In the genomic region with DNA sequence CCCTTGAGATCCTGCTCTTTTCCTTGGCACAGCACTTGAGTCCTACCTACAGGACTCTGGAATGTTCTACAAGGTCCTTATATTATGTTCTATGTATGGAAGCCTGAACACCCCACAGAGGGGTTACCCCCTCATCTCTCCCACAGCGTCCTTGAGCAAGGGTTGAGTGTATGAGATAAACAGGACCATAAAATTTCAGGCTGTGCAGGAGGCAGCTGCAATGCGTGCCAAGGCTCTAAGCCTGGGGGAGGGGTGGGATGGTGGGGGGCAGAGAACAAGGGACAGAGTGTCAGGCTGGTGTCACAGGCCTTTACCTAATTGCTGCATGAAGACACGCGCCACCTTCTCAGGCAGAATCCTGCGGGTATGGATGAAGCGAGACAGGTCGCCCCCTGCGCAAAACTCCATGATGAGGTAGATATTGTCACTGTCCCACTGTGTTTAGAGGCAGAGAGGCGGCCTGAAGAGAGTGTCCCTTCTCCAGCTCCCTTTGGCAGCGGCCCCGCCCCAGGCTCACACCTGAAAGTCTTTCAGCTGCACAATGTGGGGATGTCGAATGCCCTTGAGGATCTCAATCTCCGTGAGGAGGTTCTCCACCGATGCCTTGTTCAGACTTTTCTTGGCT, we compare ENCODE assay signal across 9 cellular contexts. TPM values are rescaled to one million over a fixed set of nuclear protein-coding genes. Genes with fewer than 3 reads are reported as not detected.
DNase-seq lines count a peak whose midpoint lies in the region; ATAC-seq and TF ChIP-seq lines count a peak whose summit lies in the region.
"Had no signal": no experiment of that assay in that cellular context is flagged by ENCODE, and none has a peak within 500 bp of the region (broad histone marks: within the 10 kb centered on the region; RNA-seq: fewer than 3 reads in every experiment).

No MANE protein-coding gene starts in this region.

- H3K36me3 ChIP-seq in GM06990 (ENCODE audit: control insufficient read depth, insufficient read depth, low read length): peaks cover 22% of the 10 kb centered on the region
- peaks cover 3% of the 10 kb centered on the region; the same call in 1 of the 2 replicates for H3K36me3 ChIP-seq in RWPE2 (ENCODE audit: low read depth)
- peaks cover 6 to 82% (median 17%) of the 10 kb centered on the region in 3 donors for H3K36me3 ChIP-seq in esophagus squamous epithelium
- H3K36me3 ChIP-seq in psoas muscle (ENCODE audit: insufficient read depth in 1 of 2, low read depth in 1 of 2): peaks cover 0 to 64% of the 10 kb centered on the region in 2 donors

- WGBS in esophagus squamous epithelium, 2 donors: 77 to 81% methylated on average over 10 to 11 of the region's 14 CpGs
- 81 to 84% (median 82%) methylated on average over 14 of the region's 14 CpGs for WGBS in psoas muscle, 3 donors

- H3K27me3 ChIP-seq in GM06990 (replicated peaks; ENCODE audit: control insufficient read depth, insufficient read depth, low read length): no peaks in the 10 kb centered on the region
- H3K27me3 ChIP-seq in RWPE2 (ENCODE audit: insufficient read depth, poor library complexity, severe bottlenecking): no peaks in the 10 kb centered on the region
- H3K27me3 ChIP-seq in esophagus squamous epithelium: no peaks in the 10 kb centered on the region
- H3K27me3 ChIP-seq in psoas muscle (ENCODE audit: insufficient read depth in 3 of 3, low read length in 2 of 3): no peaks in the 10 kb centered on the region

- TF ChIP-seq CTCF in GM06990 (IDR thresholded peaks at IDR 0.05; ENCODE audit: insufficient read depth, low read length, poor library complexity, severe bottlenecking) (no peak), RWPE2 (IDR thresholded peaks at IDR 0.05; ENCODE audit: poor library complexity, severe bottlenecking) (no peak), esophagus squamous epithelium (IDR thresholded peaks at IDR 0.05) (no peak), psoas muscle (IDR thresholded peaks at IDR 0.05) (no peak)

- no peak for DNase-seq in GM06990 (ENCODE audit: extremely low read depth, insufficient read length)
- peak; percentile 67 for DNase-seq in RWPE2 (ENCODE audit: low spot score)
- DNase-seq in esophagus squamous epithelium (lab: John Stamatoyannopoulos, UW): no peak
- no peak for DNase-seq in psoas muscle
- no peak for DNase-seq in stimulated activated CD4-positive, alpha-beta T cell treated with anti-CD3 and anti-CD28 coated beads, Interleukin-4, amount 100 ng/mL, for 1 hour
- DNase-seq in islet precursor cell: no peak
- no peak for DNase-seq in NCI-H1694 treated with DMSO at 0.1 percent for 48 hours (lab: John Stamatoyannopoulos, UW)

- no peak for TF ChIP-seq POLR2A in esophagus squamous epithelium (IDR thresholded peaks at IDR 0.05)

- ATAC-seq in RWPE2 (ENCODE audit: low read depth): no peak
- no peak for ATAC-seq in psoas muscle
- no peak for ATAC-seq in GM21526 (IDR thresholded peaks at IDR 0.05; ENCODE audit: low FRiP score, unreplicated experiment)

- H3K4me3 ChIP-seq in GM06990 (replicated peaks; ENCODE audit: low read depth, low read length): peak overlapping the region; percentile 64
- peak overlapping the region; percentile 89 for H3K4me3 ChIP-seq in RWPE2 (ENCODE audit: severe bottlenecking)
- peak overlapping the region; percentile 78 to 98 (median 92) for H3K4me3 ChIP-seq in esophagus squamous epithelium
- H3K4me3 ChIP-seq in psoas muscle: peak overlapping the region; percentile 72

- intact Hi-C loops in esophagus squamous epithelium (cut with DNase I): no loop called here
- intact Hi-C loops in psoas muscle (cut with DNase I): loop anchor here in 1 of 2 donors (5.0 kb wide), 1 partner anchor 65 kb away; a partner anchor contains a TSS

- H3K9me3 ChIP-seq in RWPE2 (ENCODE audit: severe bottlenecking): no peaks in the 10 kb centered on the region
- no peaks in the 10 kb centered on the region for H3K9me3 ChIP-seq in esophagus squamous epithelium
- no peaks in the 10 kb centered on the region for H3K9me3 ChIP-seq in psoas muscle

- H3K27ac ChIP-seq in RWPE2 (ENCODE audit: poor library complexity, severe bottlenecking): no peak overlapping the region
- peak overlapping the region; percentile 93 to 98 (median 96) for H3K27ac ChIP-seq in esophagus squamous epithelium
- no peak overlapping the region for H3K27ac ChIP-seq in psoas muscle

- H3K4me1 ChIP-seq in RWPE2 (ENCODE audit: insufficient read depth, poor library complexity, severe bottlenecking): peaks cover 4% of the 10 kb centered on the region
- peaks cover 19 to 55% (median 27%) of the 10 kb centered on the region in 3 donors for H3K4me1 ChIP-seq in esophagus squamous epithelium
- peaks cover 6% of the 10 kb centered on the region for H3K4me1 ChIP-seq in psoas muscle

RNA-seq across cellular contexts. Expression of a gene that starts 1.1 kb away (rescaled TPM):
- total RNA-seq in esophagus squamous epithelium: 100 to 1,000 TPM in 1 of 4 donors, 10 to 100 TPM in 3; 53.3 to 113 (median 60.9) TPM
- total RNA-seq in psoas muscle: 10 to 100 TPM; 17.7 to 34.5 (median 27.0) TPM
- polyA plus RNA-seq in psoas muscle: 10 to 100 TPM; 33.2 to 43.5 (median 42.8) TPM

RNA-seq across cellular contexts. Expression of a gene that starts 15.4 kb away (rescaled TPM):
- total RNA-seq in esophagus squamous epithelium (under 1 TPM in 1 of 4 donors, not detected in 3; 0.11 TPM), psoas muscle (under 1 TPM in 1 of 4 donors, not detected in 3; 0.19 TPM)
- polyA plus RNA-seq in psoas muscle: under 1 TPM in 2 of 3 donors, not detected in 1; 0.03 to 0.04 TPM

RNA-seq across cellular contexts. Expression of a gene that starts 29.2 kb away (rescaled TPM):
- under 1 TPM in 1 of 4 donors, not detected in 3; 0.18 TPM for total RNA-seq in esophagus squamous epithelium
- total RNA-seq in psoas muscle: under 1 TPM in 2 of 4 donors, not detected in 2; 0.36 to 0.66 TPM
- polyA plus RNA-seq in psoas muscle: not detected
- total RNA-seq: temporal lobe had no signal

RNA-seq across cellular contexts. Expression of a gene that starts 31.3 kb away (rescaled TPM):
- total RNA-seq in esophagus squamous epithelium: 100 to 1,000 TPM in 1 of 4 donors, 10 to 100 TPM in 3; 65.8 to 131 (median 88.7) TPM
- total RNA-seq in psoas muscle: 10 to 100 TPM; 32.1 to 67.3 (median 52.6) TPM
- 10 to 100 TPM; 40.2 to 73.6 (median 48.6) TPM for polyA plus RNA-seq in psoas muscle

RNA-seq across cellular contexts. Expression of a gene that starts 48.0 kb away (rescaled TPM):
- total RNA-seq in esophagus squamous epithelium: 10 to 100 TPM; 26.5 to 51.9 (median 47.9) TPM
- 10 to 100 TPM; 37.6 to 61.2 (median 43.2) TPM for total RNA-seq in psoas muscle
- polyA plus RNA-seq in psoas muscle: 10 to 100 TPM; 26.4 to 50.5 (median 38.9) TPM

Comparison
In these comparisons a context has a peak if more than half of its experiments do, and no peak if none do; other contexts are left out.
1. H3K27ac ChIP-seq: peak in esophagus squamous epithelium (4 of 4); none in RWPE2 (single experiment) and psoas muscle (single experiment).
2. Peak in every context shown above with its lines, with median percentiles within 50 percentile points of each other: H3K4me3 ChIP-seq.